ENCODE assay signal across 19 cellular contexts in genomic region chr17:6072611-6073010, GRCh38. TPM values are rescaled to one million over a fixed set of nuclear protein-coding genes. Genes with fewer than 3 reads are reported as not detected.
"Had no signal": no experiment of that assay in that cellular context is flagged by ENCODE, and none has a peak within 500 bp of the region (broad histone marks: within the 10 kb centered on the region; RNA-seq: fewer than 3 reads in every experiment).

No MANE protein-coding gene starts in this region.

- H3K4me3 Mint-ChIP-seq: activated B cell treated with CpG ODN at 0.5 μM for 24 hours; activated CD8-positive, alpha-beta T cell treated with anti-CD3 and anti-CD28 coated beads for 36 hours; activated T-cell treated with anti-CD3 and anti-CD28 coated beads, Interleukin-2, amount 50 U/mL, for 4 hours; activated T-helper 17 cell treated with anti-CD3 and anti-CD28 coated beads, Interleukin-2, amount 50 U/mL, for 72 hours; dendritic cell treated with granulocyte-macrophage colony-stimulating factor and Interleukin-4, amounts not matched to agents 40 ng/mL and 50 ng/mL, for 4 days; stimulated activated naive CD8-positive, alpha-beta T cell treated with anti-CD3 and anti-CD28 coated beads, Interleukin-15, Interleukin-2, amounts not matched to agents 100 ng/mL and 50 ng/mL, for 24 hours had no signal

- H3K9me3 Mint-ChIP-seq: activated B cell treated with CpG ODN at 0.5 μM for 24 hours; activated CD8-positive, alpha-beta T cell treated with anti-CD3 and anti-CD28 coated beads for 36 hours; activated T-cell treated with anti-CD3 and anti-CD28 coated beads, Interleukin-2, amount 50 U/mL, for 4 hours; activated T-helper 17 cell treated with anti-CD3 and anti-CD28 coated beads, Interleukin-2, amount 50 U/mL, for 72 hours; dendritic cell treated with granulocyte-macrophage colony-stimulating factor and Interleukin-4, amounts not matched to agents 40 ng/mL and 50 ng/mL, for 4 days; nephron progenitor cell; stimulated activated naive CD8-positive, alpha-beta T cell treated with anti-CD3 and anti-CD28 coated beads, Interleukin-15, Interleukin-2, amounts not matched to agents 100 ng/mL and 50 ng/mL, for 24 hours; T-cell had no signal

- ATAC-seq: activated CD8-positive, alpha-beta T cell treated with anti-CD3 and anti-CD28 coated beads for 36 hours; activated T-cell treated with anti-CD3 and anti-CD28 coated beads, Interleukin-2, amount 50 U/mL, for 4 hours; activated T-helper 17 cell treated with anti-CD3 and anti-CD28 coated beads, Interleukin-2, amount 50 U/mL, for 72 hours; right cardiac atrium; T-cell had no signal

- DNase-seq: activated B cell treated with CpG ODN at 0.5 μM for 24 hours; activated CD4-positive, alpha-beta T cell treated with anti-CD3 and anti-CD28 coated beads, Interleukin-2, amount 50 U/mL, for 1 hour; activated CD8-positive, alpha-beta T cell treated with anti-CD3 and anti-CD28 coated beads for 36 hours; activated gamma-delta T cell treated with Interleukin-2 at 50 U/mL for 16 hours; activated naive CD4-positive, alpha-beta T cell treated with anti-CD3 and anti-CD28 coated beads, Interleukin-2, amount 50 U/mL, for 16 hours; activated T-cell treated with anti-CD3 and anti-CD28 coated beads, Interleukin-2, amount 50 U/mL, for 4 hours; amniotic stem cell; esophagus squamous epithelium; foreskin melanocyte; left ventricle myocardium inferior; nephron progenitor cell; occipital lobe; right cardiac atrium; stimulated activated CD4-positive, alpha-beta T cell treated with anti-CD3 and anti-CD28 coated beads, Interleukin-2, amount 100 ng/mL, for 48 hours; T-cell; upper lobe of left lung had no signal

- H3K27ac Mint-ChIP-seq: activated B cell treated with CpG ODN at 0.5 μM for 24 hours; activated CD8-positive, alpha-beta T cell treated with anti-CD3 and anti-CD28 coated beads for 36 hours; activated T-helper 17 cell treated with anti-CD3 and anti-CD28 coated beads, Interleukin-2, amount 50 U/mL, for 72 hours; dendritic cell treated with granulocyte-macrophage colony-stimulating factor and Interleukin-4, amounts not matched to agents 40 ng/mL and 50 ng/mL, for 4 days; nephron progenitor cell; stimulated activated naive CD8-positive, alpha-beta T cell treated with anti-CD3 and anti-CD28 coated beads, Interleukin-15, Interleukin-2, amounts not matched to agents 100 ng/mL and 50 ng/mL, for 24 hours; T-cell had no signal

- H3K36me3 Mint-ChIP-seq: T-cell had no signal

RNA-seq across cellular contexts. Expression of gene WSCD1, which starts 2.4 kb away (rescaled TPM):
- total RNA-seq: activated B cell treated with CpG ODN at 0.5 μM for 24 hours; activated T-helper 17 cell treated with anti-CD3 and anti-CD28 coated beads, Interleukin-2, amount 50 U/mL, for 72 hours had no signal
